Comparison of ENCODE assay signal across 27 cellular contexts in genomic region chr3:45852828-45853227, GRCh38. TPM values are rescaled to one million over a fixed set of nuclear protein-coding genes. Genes with fewer than 3 reads are reported as not detected.
DNase-seq lines count a peak whose midpoint lies in the region; ATAC-seq and TF ChIP-seq lines count a peak whose summit lies in the region.
"Had no signal": no experiment of that assay in that cellular context is flagged by ENCODE, and none has a peak within 500 bp of the region (broad histone marks: within the 10 kb centered on the region; RNA-seq: fewer than 3 reads in every experiment).

No MANE protein-coding gene starts in this region.

- H3K9me3 ChIP-seq in right cardiac atrium (ENCODE audit: control insufficient read depth, low read length) = no peaks in the 10 kb centered on the region
- H3K9me3 ChIP-seq: right lobe of liver, SJCRH30, upper lobe of left lung had no signal

- 78% methylated on average over 2 of the region's 2 CpGs for WGBS in right cardiac atrium

- H3K4me3 Mint-ChIP-seq in naive B cell = peak overlapping the region in 6 of 8 donors; percentile 34 to 80 (median 54)

- peaks cover 0 to 11% (median 4%) of the 10 kb centered on the region in 3 donors for H3K27me3 Mint-ChIP-seq in naive B cell

- H3K4me1 Mint-ChIP-seq in naive B cell = peaks cover 6 to 34% (median 17%) of the 10 kb centered on the region in 3 donors

- H3K4me1 ChIP-seq in right cardiac atrium (ENCODE audit: control insufficient read depth, insufficient read depth, low read length) = no peaks in the 10 kb centered on the region
- H3K4me1 ChIP-seq: right lobe of liver, SJCRH30, upper lobe of left lung had no signal

- peak overlapping the region in 5 of 6 donors; percentile 4 to 96 (median 81) for H3K27ac Mint-ChIP-seq in naive B cell
- H3K27ac Mint-ChIP-seq: CD4-positive, CD25-positive, alpha-beta regulatory T cell had no signal

- peak; percentile 45 for ATAC-seq in GM18511 (IDR thresholded peaks at IDR 0.05; ENCODE audit: unreplicated experiment)
- peak; percentile 51 for ATAC-seq in HG03520 (IDR thresholded peaks at IDR 0.05; ENCODE audit: unreplicated experiment)
- peak in 1 of 2 donors; percentile 52 for ATAC-seq in naive B cell (ENCODE audit: low read depth in 2 of 2)
- no peak for ATAC-seq in right cardiac atrium
- ATAC-seq: heart right ventricle, right lobe of liver had no signal

- H3K27ac ChIP-seq in right cardiac atrium (ENCODE audit: low read length) = no peak overlapping the region
- H3K27ac ChIP-seq: coronary artery, heart right ventricle, right lobe of liver, SJCRH30, upper lobe of left lung had no signal

- H3K9me3 Mint-ChIP-seq in naive B cell = peaks cover 0 to 13% (median 5%) of the 10 kb centered on the region in 7 donors

- no peaks in the 10 kb centered on the region for H3K27me3 ChIP-seq in right cardiac atrium (ENCODE audit: control insufficient read depth, insufficient read depth)
- H3K27me3 ChIP-seq: right lobe of liver, SJCRH30, upper lobe of left lung had no signal

- peaks cover 0 to 7% of the 10 kb centered on the region in 2 donors for H3K36me3 Mint-ChIP-seq in naive B cell

- DNase-seq in GM10266 (ENCODE audit: extremely low spot score) (peak; percentile 16), naive B cell (no peak), right cardiac atrium (no peak), NCI-H187 treated with DMSO at 0.1 percent for 48 hours (lab: John Stamatoyannopoulos, UW) (no peak), foreskin melanocyte (no peak)
- DNase-seq: activated CD4-positive, alpha-beta T cell treated with anti-CD3 and anti-CD28 coated beads, Interleukin-2, amount 50 U/mL, for 4 hours; activated CD4-positive, CD25-positive, alpha-beta regulatory T cell; effector memory CD4-positive, alpha-beta T cell; H7; heart right ventricle; mammary epithelial cell; NCI-H2029 treated with DMSO at 0.1 percent for 48 hours; NCI-H226; right lobe of liver; SJCRH30; stimulated activated CD4-positive, alpha-beta T cell treated with anti-CD3 and anti-CD28 coated beads, Interleukin-2, amount 100 ng/mL, for 48 hours; substantia nigra; upper lobe of left lung had no signal

- no peak for TF ChIP-seq CTCF in GM10266 (IDR thresholded peaks at IDR 0.05; ENCODE audit: control insufficient read depth, insufficient read depth, low read depth, missing control alignments)

- no peak overlapping the region for H3K4me3 ChIP-seq in right cardiac atrium (ENCODE audit: low read length)
- H3K4me3 ChIP-seq: coronary artery, heart right ventricle, right lobe of liver, SJCRH30, upper lobe of left lung had no signal

- intact Hi-C loops in right cardiac atrium (cut with DNase I) = no loop called here

RNA-seq across cellular contexts. Expression of gene LZTFL1, which starts 10.9 kb away (rescaled TPM):
- polyA plus RNA-seq in naive B cell (ENCODE audit: low read depth in 6 of 6) = 10 to 100 TPM in 5 of 6 donors, 1 to 10 TPM in 1; 3.9 to 15.7 (median 13.9) TPM
- 10 to 100 TPM; 10.1 to 13.4 (median 11.8) TPM for total RNA-seq in right cardiac atrium
- 5.0 TPM for polyA plus RNA-seq in right cardiac atrium

RNA-seq across cellular contexts. Expression of gene CCR9, which starts 33.5 kb away (rescaled TPM):
- 1 to 10 TPM in 5 of 6 donors, under 1 TPM in 1; 0.77 to 4.5 (median 1.8) TPM for polyA plus RNA-seq in naive B cell (ENCODE audit: low read depth in 6 of 6)
- not detected for total RNA-seq in right cardiac atrium
- not detected for polyA plus RNA-seq in right cardiac atrium
- total RNA-seq: astrocyte; cardiac septum; CD4-positive, CD25-positive, alpha-beta regulatory T cell; H7; heart right ventricle; HT-29; mammary epithelial cell; MCF 10A; posterior vena cava; SJCRH30 had no signal
- polyA plus RNA-seq: heart right ventricle, mammary epithelial cell had no signal

RNA-seq across cellular contexts. Expression of gene SLC6A20, which starts 56.5 kb away (rescaled TPM):
- polyA plus RNA-seq in naive B cell (ENCODE audit: low read depth in 6 of 6) (under 1 TPM in 1 of 6 donors, not detected in 5; 0.93 TPM), right cardiac atrium (not detected)
- not detected for total RNA-seq in right cardiac atrium
- total RNA-seq: astrocyte; cardiac septum; CD4-positive, CD25-positive, alpha-beta regulatory T cell; MCF 10A; SJCRH30 had no signal

Comparison
In these comparisons a context has a peak if more than half of its experiments do, and no peak if none do; other contexts are left out.
1. ATAC-seq: peak in GM18511 (single experiment) and HG03520 (single experiment); none in right cardiac atrium (0 of 2).